In genomic region chr20:3784226-3784853, GRCh38 we compare ENCODE assay signal across 2 cellular contexts.
TF ChIP-seq lines count a peak whose summit lies in the region.

No MANE protein-coding gene starts in this region.

TF ChIP-seq in PFSK-1, 5 proteins besides CTCF, POLR2A, EP300 and RAD21:
- TF ChIP-seq, protein P1, sequence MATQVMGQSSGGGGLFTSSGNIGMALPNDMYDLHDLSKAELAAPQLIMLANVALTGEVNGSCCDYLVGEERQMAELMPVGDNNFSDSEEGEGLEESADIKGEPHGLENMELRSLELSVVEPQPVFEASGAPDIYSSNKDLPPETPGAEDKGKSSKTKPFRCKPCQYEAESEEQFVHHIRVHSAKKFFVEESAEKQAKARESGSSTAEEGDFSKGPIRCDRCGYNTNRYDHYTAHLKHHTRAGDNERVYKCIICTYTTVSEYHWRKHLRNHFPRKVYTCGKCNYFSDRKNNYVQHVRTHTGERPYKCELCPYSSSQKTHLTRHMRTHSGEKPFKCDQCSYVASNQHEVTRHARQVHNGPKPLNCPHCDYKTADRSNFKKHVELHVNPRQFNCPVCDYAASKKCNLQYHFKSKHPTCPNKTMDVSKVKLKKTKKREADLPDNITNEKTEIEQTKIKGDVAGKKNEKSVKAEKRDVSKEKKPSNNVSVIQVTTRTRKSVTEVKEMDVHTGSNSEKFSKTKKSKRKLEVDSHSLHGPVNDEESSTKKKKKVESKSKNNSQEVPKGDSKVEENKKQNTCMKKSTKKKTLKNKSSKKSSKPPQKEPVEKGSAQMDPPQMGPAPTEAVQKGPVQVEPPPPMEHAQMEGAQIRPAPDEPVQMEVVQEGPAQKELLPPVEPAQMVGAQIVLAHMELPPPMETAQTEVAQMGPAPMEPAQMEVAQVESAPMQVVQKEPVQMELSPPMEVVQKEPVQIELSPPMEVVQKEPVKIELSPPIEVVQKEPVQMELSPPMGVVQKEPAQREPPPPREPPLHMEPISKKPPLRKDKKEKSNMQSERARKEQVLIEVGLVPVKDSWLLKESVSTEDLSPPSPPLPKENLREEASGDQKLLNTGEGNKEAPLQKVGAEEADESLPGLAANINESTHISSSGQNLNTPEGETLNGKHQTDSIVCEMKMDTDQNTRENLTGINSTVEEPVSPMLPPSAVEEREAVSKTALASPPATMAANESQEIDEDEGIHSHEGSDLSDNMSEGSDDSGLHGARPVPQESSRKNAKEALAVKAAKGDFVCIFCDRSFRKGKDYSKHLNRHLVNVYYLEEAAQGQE (IDR thresholded peaks at IDR 0.05; ENCODE audit: insufficient read depth in 1 of 2, low read depth in 2 of 2, low read length in 2 of 2), result peak; percentile 48 to 71; a peak in 2 of 4 replicates
- no peak for TF ChIP-seq TAF1 (IDR thresholded peaks at IDR 0.05; ENCODE audit: borderline replicate concordance, insufficient read depth, low read length)
TF ChIP-seq in PFSK-1: peak in this region for 1.

TF ChIP-seq in H1, 55 proteins besides CTCF, POLR2A, EP300 and RAD21:
- no peak for TF ChIP-seq SUZ12 (IDR thresholded peaks at IDR 0.05; ENCODE audit: low read length)
- no peak for TF ChIP-seq RNF2 (IDR thresholded peaks at IDR 0.05; ENCODE audit: borderline replicate concordance, low read depth, low read length, missing control alignments, poor library complexity, severe bottlenecking)
- no peak for TF ChIP-seq GABPA (IDR thresholded peaks at IDR 0.05; ENCODE audit: borderline replicate concordance, insufficient read depth, low read length)
- no peak for TF ChIP-seq JUND (IDR thresholded peaks at IDR 0.05; ENCODE audit: low read length)
